22 cellular contexts compared by ENCODE assay signal in the genomic region with DNA sequence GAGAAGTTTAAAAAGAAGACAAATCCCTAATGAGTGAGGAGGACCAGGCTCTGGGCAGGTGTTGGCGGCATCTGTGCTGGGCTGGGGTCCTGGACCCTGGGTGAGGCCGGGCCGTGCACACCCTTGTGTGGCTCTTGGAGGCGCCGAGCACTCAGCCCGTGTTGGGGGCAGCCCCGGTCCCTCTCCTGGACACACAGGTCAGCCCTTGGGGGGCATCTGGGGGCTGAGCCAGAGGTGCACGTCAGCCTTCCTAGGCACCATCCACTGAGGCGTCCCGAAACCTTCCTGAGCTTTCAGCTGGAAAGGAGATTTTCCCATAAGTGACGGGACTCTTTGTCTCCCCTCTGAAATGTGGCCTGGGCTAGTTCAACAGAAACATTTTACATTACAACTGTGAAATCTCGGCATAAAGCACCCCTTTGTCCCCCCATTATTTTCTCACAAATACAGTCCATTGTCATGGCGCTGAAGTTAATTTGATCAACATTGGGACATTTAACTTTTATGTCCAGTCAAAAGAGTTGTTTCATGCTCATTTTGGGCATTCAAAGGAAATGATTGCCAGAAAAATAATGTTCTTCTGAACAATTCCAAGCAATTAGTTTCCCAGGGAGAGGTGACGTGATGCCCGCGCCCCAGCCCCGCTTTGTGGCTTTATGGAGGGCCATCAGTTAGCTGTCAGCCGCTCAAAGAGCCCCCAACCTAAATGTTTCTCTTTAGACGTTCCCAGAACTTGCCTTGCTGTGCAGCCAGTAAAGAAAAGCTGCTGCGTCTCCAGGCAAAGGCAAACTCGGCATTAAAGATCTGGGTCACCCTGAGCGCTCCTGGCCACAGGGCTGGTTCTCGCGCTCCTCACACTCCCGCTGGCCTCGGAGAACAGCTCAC.
DNase-seq lines count a peak whose midpoint lies in the region; ATAC-seq and TF ChIP-seq lines count a peak whose summit lies in the region.
"Had no signal": no experiment of that assay in that cellular context is flagged by ENCODE, and none has a peak within 500 bp of the region (broad histone marks: within the 10 kb centered on the region; RNA-seq: fewer than 3 reads in every experiment).

No MANE protein-coding gene starts in this region.

- peaks cover 0 to 18% of the 10 kb centered on the region in 2 donors for H3K36me3 ChIP-seq in psoas muscle (ENCODE audit: insufficient read depth in 1 of 2, low read depth in 1 of 2)
- H3K36me3 ChIP-seq in smooth muscle cell (ENCODE audit: low read depth), result no peaks in the 10 kb centered on the region
- H3K36me3 ChIP-seq: uterus, WERI-Rb-1 had no signal

- H3K4me1 Mint-ChIP-seq in H9 (peaks cover 10 to 24% of the 10 kb centered on the region in 2 experiments), MCF 10A (ENCODE audit: insufficient read depth, unreplicated experiment) (no peaks in the 10 kb centered on the region)
- H3K4me1 Mint-ChIP-seq: activated CD4-positive, alpha-beta memory T cell treated with anti-CD3 and anti-CD28 coated beads, Interleukin-2, amount 10 ng/mL, durations not matched to agents 7 days and 5 days; activated naive CD4-positive, alpha-beta T cell treated with anti-CD3 and anti-CD28 coated beads, Interleukin-2, amount 50 U/mL, for 24 hours had no signal

- peaks cover 0 to 7% of the 10 kb centered on the region in 2 experiments; a peak in 3 of 5 replicates for H3K9me3 Mint-ChIP-seq in H9
- H3K9me3 Mint-ChIP-seq in MCF 10A (ENCODE audit: unreplicated experiment), result no peaks in the 10 kb centered on the region
- H3K9me3 Mint-ChIP-seq: activated naive CD4-positive, alpha-beta T cell treated with anti-CD3 and anti-CD28 coated beads, Interleukin-2, amount 50 U/mL, for 24 hours had no signal

- peaks cover 0 to 3% (median 0%) of the 10 kb centered on the region in 3 experiments; a peak in 3 of 7 replicates for H3K36me3 Mint-ChIP-seq in H9 (ENCODE audit: insufficient read depth in 1 of 3, low read depth in 3 of 3)
- no peaks in the 10 kb centered on the region for H3K36me3 Mint-ChIP-seq in MCF 10A (ENCODE audit: insufficient read depth, unreplicated experiment)

- no peak overlapping the region for H3K4ac ChIP-seq in H9 (ENCODE audit: low read depth, low read length)

- H3K79me1 ChIP-seq in H9 (ENCODE audit: insufficient read depth, low read depth, low read length, poor library complexity, severe bottlenecking), result no peaks in the 10 kb centered on the region

- intact Hi-C loops in dorsolateral prefrontal cortex (cut with DNase I) (loop anchor here in 1 of 2 donors (1.0 to 2.0 kb wide), 3 partner anchors 20 to 60 kb away; no protein-coding TSS in a partner anchor), psoas muscle (cut with DNase I) (no loop called here), MCF 10A (cut with micrococcal nuclease) (no loop called here)

- H3T11ph ChIP-seq in H9 (ENCODE audit: low read length), result no peak overlapping the region

- no peak overlapping the region for H4K91ac ChIP-seq in H9 (ENCODE audit: insufficient read length, low read depth, low read length)

- H2AFZ ChIP-seq in H9 (ENCODE audit: low read length) (no peak overlapping the region), smooth muscle cell (ENCODE audit: low read depth) (no peak overlapping the region)

- ATAC-seq in psoas muscle, result no peak
- ATAC-seq: esophagus mucosa had no signal

- no peak overlapping the region for H2BK15ac ChIP-seq in H9 (ENCODE audit: low read depth, low read length)

- H3K79me2 ChIP-seq in H9 (ENCODE audit: insufficient read depth, low read length) (no peaks in the 10 kb centered on the region), smooth muscle cell (ENCODE audit: low read depth) (no peaks in the 10 kb centered on the region)

- TF ChIP-seq CTCF in H9 (conservative IDR thresholded peaks at IDR 0.05) (no peak), dorsolateral prefrontal cortex (IDR thresholded peaks at IDR 0.05 in 54 of 56, conservative IDR thresholded peaks at IDR 0.05 in 2 of 56; ENCODE audit: low read depth in 1 of 56, partially characterized antibody in 56 of 56) (no peak), psoas muscle (IDR thresholded peaks at IDR 0.05) (no peak), smooth muscle cell (IDR thresholded peaks at IDR 0.05; ENCODE audit: borderline replicate concordance, insufficient read depth, poor library complexity, severe bottlenecking) (no peak), MCF 10A (IDR thresholded peaks at IDR 0.05; ENCODE audit: unreplicated experiment) (no peak)

- no peak overlapping the region for H3K4me2 ChIP-seq in H9 (ENCODE audit: insufficient read depth, insufficient read length, low read length)
- H3K4me2 ChIP-seq in smooth muscle cell, result no peak overlapping the region

- H3K4me3 Mint-ChIP-seq in H9, result peak overlapping the region in 1 of 2 experiments; percentile 23; a peak in 2 of 5 replicates
- no peak overlapping the region for H3K4me3 Mint-ChIP-seq in MCF 10A (ENCODE audit: unreplicated experiment)
- H3K4me3 Mint-ChIP-seq: activated CD4-positive, alpha-beta memory T cell treated with anti-CD3 and anti-CD28 coated beads, Interleukin-2, amount 10 ng/mL, durations not matched to agents 7 days and 5 days; activated naive CD4-positive, alpha-beta T cell treated with anti-CD3 and anti-CD28 coated beads, Interleukin-2, amount 50 U/mL, for 24 hours had no signal

- no CpG with 5 or more reads among the region's 26 CpGs for WGBS in H9 (ENCODE audit: extremely low coverage, insufficient read length, low lambda C conversion rate)
- WGBS in psoas muscle, 3 donors, result 91 to 93% (median 93%) methylated on average over 26 of the region's 26 CpGs
- 96% methylated on average over 26 of the region's 26 CpGs for WGBS in smooth muscle cell (ENCODE audit: low lambda C conversion rate)

- peak overlapping the region in 13 of 59 donors; percentile 0 to 47 (median 20) for H3K4me3 ChIP-seq in dorsolateral prefrontal cortex
- H3K4me3 ChIP-seq in psoas muscle, result no peak overlapping the region
- no peak overlapping the region for H3K4me3 ChIP-seq in smooth muscle cell
- H3K4me3 ChIP-seq: uterus had no signal

- no peak overlapping the region for H2BK5ac ChIP-seq in H9 (ENCODE audit: insufficient read length, low read length)

- no peak overlapping the region for H3K9ac ChIP-seq in H9 (ENCODE audit: extremely low read depth, insufficient read length, low read length)
- no peak overlapping the region for H3K9ac ChIP-seq in smooth muscle cell (ENCODE audit: low read depth)

- CTCF ChIA-PET in MCF 10A (lab: Yijun Ruan, JAX), result no interaction called here

- no TSS peak for BruUV-seq in MCF 10A (replicated peaks; lab: Mats Ljungman, UMichigan)

- DNase-seq in H9 (no peak), dorsolateral prefrontal cortex (peak in 7 of 10 donors; percentile 21 to 48 (median 43)), left kidney (ENCODE audit: low read depth, low spot score) (peak; percentile 23), psoas muscle (peak; percentile 10 to 30), HPDE6-E6E7 (ENCODE audit: extremely low spot score) (no peak), smooth muscle cell (lab: John Stamatoyannopoulos, UW; ENCODE audit: unreplicated experiment) (no peak), MCF 10A (ENCODE audit: unreplicated experiment) (no peak), cerebellum (ENCODE audit: low spot score) (no peak)
- DNase-seq: activated CD4-positive, alpha-beta memory T cell treated with anti-CD3 and anti-CD28 coated beads, Interleukin-2, amount 10 ng/mL, durations not matched to agents 7 days and 5 days; activated T-cell treated with anti-CD3 and anti-CD28 coated beads, Interleukin-2, amount 50 U/mL, for 1 hour; KBM-7; mesenchymal stem cell; NCI-H1092 treated with DMSO at 0.1 percent for 48 hours; NCI-H2107; NCI-H524; SHP77; stimulated activated CD4-positive, alpha-beta T cell treated with anti-CD3 and anti-CD28 coated beads, Interleukin-2, amount 100 ng/mL, for 24 hours; uterus; WERI-Rb-1 had no signal

- no peak overlapping the region for H4K5ac ChIP-seq in H9 (ENCODE audit: insufficient read length, low read depth, low read length)

- no peak overlapping the region for H3K23ac ChIP-seq in H9 (ENCODE audit: insufficient read length, low read depth, low read length)

- H3F3A ChIP-seq in smooth muscle cell (ENCODE audit: low read depth), result no peaks in the 10 kb centered on the region

- H3K27ac ChIP-seq in H9 (ENCODE audit: insufficient read length, low read depth, low read length) (no peak overlapping the region), dorsolateral prefrontal cortex (peak overlapping the region; percentile 79 to 100 (median 96)), psoas muscle (no peak overlapping the region), smooth muscle cell (ENCODE audit: low read depth) (no peak overlapping the region)
- H3K27ac ChIP-seq: HL-60, uterus, WERI-Rb-1 had no signal

- no peaks in the 10 kb centered on the region for H4K20me1 ChIP-seq in H9 (ENCODE audit: control insufficient read depth, insufficient read depth, insufficient read length)
- H4K20me1 ChIP-seq in smooth muscle cell (ENCODE audit: low read depth), result peaks cover 7% of the 10 kb centered on the region

- H2AK5ac ChIP-seq in H9 (ENCODE audit: insufficient read length, low read length), result no peak overlapping the region

- no peak overlapping the region for H2BK12ac ChIP-seq in H9 (ENCODE audit: insufficient read length, low read depth, low read length)

- no peaks in the 10 kb centered on the region for H3K9me3 ChIP-seq in H9 (ENCODE audit: control insufficient read depth, low read depth, low read length)
- H3K9me3 ChIP-seq in psoas muscle, result no peaks in the 10 kb centered on the region
- H3K9me3 ChIP-seq in smooth muscle cell (replicated peaks; ENCODE audit: low read depth), result no peaks in the 10 kb centered on the region
- H3K9me3 ChIP-seq: uterus had no signal

- H3K27me3 Mint-ChIP-seq in H9 (ENCODE audit: low read depth) (peaks cover 3% of the 10 kb centered on the region; the same call in 1 of the 2 replicates), MCF 10A (ENCODE audit: insufficient read depth, unreplicated experiment) (no peaks in the 10 kb centered on the region)
- H3K27me3 Mint-ChIP-seq: activated CD4-positive, alpha-beta memory T cell treated with anti-CD3 and anti-CD28 coated beads, Interleukin-2, amount 10 ng/mL, durations not matched to agents 7 days and 5 days; activated naive CD4-positive, alpha-beta T cell treated with anti-CD3 and anti-CD28 coated beads, Interleukin-2, amount 50 U/mL, for 24 hours had no signal

- no peaks in the 10 kb centered on the region for H3K27me3 ChIP-seq in H9 (ENCODE audit: insufficient read depth, low read length)
- no peaks in the 10 kb centered on the region for H3K27me3 ChIP-seq in dorsolateral prefrontal cortex
- H3K27me3 ChIP-seq in psoas muscle (ENCODE audit: insufficient read depth in 3 of 3, low read length in 2 of 3), result no peaks in the 10 kb centered on the region
- H3K27me3 ChIP-seq in smooth muscle cell (ENCODE audit: low read depth), result no peaks in the 10 kb centered on the region
- H3K27me3 ChIP-seq: uterus had no signal

- no peak overlapping the region for H2BK120ac ChIP-seq in H9 (ENCODE audit: low read depth, low read length, poor library complexity, severe bottlenecking)

- H4K8ac ChIP-seq in H9 (replicated peaks; ENCODE audit: insufficient read length, low read depth, low read length), result no peak overlapping the region

- POLR2A ChIA-PET in MCF 10A (lab: Yijun Ruan, JAX), result no interaction called here

- H3K27ac Mint-ChIP-seq in H9 (no peak overlapping the region), MCF 10A (ENCODE audit: low read depth, unreplicated experiment) (no peak overlapping the region)
- H3K27ac Mint-ChIP-seq: activated CD4-positive, alpha-beta memory T cell treated with anti-CD3 and anti-CD28 coated beads, Interleukin-2, amount 10 ng/mL, durations not matched to agents 7 days and 5 days; activated naive CD4-positive, alpha-beta T cell treated with anti-CD3 and anti-CD28 coated beads, Interleukin-2, amount 50 U/mL, for 24 hours had no signal

- no peaks in the 10 kb centered on the region for H3K23me2 ChIP-seq in H9 (ENCODE audit: insufficient read length, low read depth, low read length, poor library complexity, severe bottlenecking)

- no peak overlapping the region for H3K56ac ChIP-seq in H9 (ENCODE audit: insufficient read length, low read depth, low read length)

- H3K4me1 ChIP-seq in H9 (ENCODE audit: insufficient read depth, low read length) (no peaks in the 10 kb centered on the region), psoas muscle (no peaks in the 10 kb centered on the region), smooth muscle cell (ENCODE audit: low read depth) (peaks cover 13% of the 10 kb centered on the region)
- H3K4me1 ChIP-seq: uterus had no signal

- H2BK20ac ChIP-seq in H9 (ENCODE audit: low read depth, low read length, poor library complexity, severe bottlenecking), result no peak overlapping the region

- H3K18ac ChIP-seq in H9 (ENCODE audit: insufficient read length, low read depth, low read length), result no peak overlapping the region

- peak overlapping the region; percentile 43; the same call in 1 of the 2 replicates for H3K14ac ChIP-seq in H9 (ENCODE audit: insufficient read depth, low read length)

Comparison
In these comparisons a context has a peak if more than half of its experiments do, and no peak if none do; other contexts are left out.
1. DNase-seq: peak in dorsolateral prefrontal cortex (7 of 10), left kidney (single experiment) and psoas muscle (2 of 2); none in H9 (single experiment), HPDE6-E6E7 (single experiment), smooth muscle cell (single experiment), MCF 10A (single experiment) and cerebellum (single experiment).
2. H3K27ac ChIP-seq: peak in dorsolateral prefrontal cortex (59 of 59); none in H9 (single experiment), psoas muscle (single experiment) and smooth muscle cell (single experiment).